Comparison of ENCODE assay signal across 1 cellular context in the genomic region with DNA sequence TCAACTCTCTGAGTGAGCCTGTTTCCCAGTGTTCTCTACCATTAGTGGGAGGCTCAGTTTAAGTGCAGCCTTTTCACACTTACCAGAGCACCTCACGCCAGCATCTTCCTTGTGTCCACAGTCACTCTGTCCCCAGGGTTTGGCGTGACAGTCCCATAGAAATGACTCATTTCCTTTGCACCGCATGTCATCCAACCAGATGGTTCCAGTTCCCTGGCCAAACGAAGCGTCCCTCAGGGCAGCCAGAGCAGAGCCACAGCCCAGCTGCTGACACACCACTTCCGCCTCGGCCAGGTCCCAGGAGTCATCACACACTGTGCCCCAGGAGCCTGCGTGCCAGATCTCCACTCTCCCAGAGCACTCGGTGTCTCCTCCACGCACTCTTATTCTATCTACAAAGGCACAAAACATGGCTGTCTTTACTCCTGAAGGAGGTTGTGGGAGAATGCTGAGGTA.
TF ChIP-seq lines count a peak whose summit lies in the region.

No MANE protein-coding gene starts in this region.

TF ChIP-seq in HepG2, 621 proteins besides CTCF, POLR2A, EP300 and RAD21 (continued from another document and continues in another):
- TF ChIP-seq, protein P1, sequence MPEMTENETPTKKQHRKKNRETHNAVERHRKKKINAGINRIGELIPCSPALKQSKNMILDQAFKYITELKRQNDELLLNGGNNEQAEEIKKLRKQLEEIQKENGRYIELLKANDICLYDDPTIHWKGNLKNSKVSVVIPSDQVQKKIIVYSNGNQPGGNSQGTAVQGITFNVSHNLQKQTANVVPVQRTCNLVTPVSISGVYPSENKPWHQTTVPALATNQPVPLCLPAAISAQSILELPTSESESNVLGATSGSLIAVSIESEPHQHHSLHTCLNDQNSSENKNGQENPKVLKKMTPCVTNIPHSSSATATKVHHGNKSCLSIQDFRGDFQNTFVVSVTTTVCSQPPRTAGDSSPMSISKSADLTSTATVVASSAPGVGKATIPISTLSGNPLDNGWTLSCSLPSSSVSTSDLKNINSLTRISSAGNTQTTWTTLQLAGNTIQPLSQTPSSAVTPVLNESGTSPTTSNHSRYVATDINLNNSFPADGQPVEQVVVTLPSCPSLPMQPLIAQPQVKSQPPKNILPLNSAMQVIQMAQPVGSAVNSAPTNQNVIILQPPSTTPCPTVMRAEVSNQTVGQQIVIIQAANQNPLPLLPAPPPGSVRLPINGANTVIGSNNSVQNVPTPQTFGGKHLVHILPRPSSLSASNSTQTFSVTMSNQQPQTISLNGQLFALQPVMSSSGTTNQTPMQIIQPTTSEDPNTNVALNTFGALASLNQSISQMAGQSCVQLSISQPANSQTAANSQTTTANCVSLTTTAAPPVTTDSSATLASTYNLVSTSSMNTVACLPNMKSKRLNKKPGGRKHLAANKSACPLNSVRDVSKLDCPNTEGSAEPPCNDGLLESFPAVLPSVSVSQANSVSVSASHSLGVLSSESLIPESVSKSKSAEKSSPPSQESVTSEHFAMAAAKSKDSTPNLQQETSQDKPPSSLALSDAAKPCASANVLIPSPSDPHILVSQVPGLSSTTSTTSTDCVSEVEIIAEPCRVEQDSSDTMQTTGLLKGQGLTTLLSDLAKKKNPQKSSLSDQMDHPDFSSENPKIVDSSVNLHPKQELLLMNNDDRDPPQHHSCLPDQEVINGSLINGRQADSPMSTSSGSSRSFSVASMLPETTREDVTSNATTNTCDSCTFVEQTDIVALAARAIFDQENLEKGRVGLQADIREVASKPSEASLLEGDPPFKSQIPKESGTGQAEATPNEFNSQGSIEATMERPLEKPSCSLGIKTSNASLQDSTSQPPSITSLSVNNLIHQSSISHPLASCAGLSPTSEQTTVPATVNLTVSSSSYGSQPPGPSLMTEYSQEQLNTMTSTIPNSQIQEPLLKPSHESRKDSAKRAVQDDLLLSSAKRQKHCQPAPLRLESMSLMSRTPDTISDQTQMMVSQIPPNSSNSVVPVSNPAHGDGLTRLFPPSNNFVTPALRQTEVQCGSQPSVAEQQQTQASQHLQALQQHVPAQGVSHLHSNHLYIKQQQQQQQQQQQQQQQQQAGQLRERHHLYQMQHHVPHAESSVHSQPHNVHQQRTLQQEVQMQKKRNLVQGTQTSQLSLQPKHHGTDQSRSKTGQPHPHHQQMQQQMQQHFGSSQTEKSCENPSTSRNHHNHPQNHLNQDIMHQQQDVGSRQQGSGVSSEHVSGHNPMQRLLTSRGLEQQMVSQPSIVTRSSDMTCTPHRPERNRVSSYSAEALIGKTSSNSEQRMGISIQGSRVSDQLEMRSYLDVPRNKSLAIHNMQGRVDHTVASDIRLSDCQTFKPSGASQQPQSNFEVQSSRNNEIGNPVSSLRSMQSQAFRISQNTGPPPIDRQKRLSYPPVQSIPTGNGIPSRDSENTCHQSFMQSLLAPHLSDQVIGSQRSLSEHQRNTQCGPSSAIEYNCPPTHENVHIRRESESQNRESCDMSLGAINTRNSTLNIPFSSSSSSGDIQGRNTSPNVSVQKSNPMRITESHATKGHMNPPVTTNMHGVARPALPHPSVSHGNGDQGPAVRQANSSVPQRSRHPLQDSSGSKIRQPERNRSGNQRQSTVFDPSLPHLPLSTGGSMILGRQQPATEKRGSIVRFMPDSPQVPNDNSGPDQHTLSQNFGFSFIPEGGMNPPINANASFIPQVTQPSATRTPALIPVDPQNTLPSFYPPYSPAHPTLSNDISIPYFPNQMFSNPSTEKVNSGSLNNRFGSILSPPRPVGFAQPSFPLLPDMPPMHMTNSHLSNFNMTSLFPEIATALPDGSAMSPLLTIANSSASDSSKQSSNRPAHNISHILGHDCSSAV (CRISPR knock-in tag; IDR thresholded peaks at IDR 0.05; ENCODE audit: borderline replicate concordance), result no peak
- no peak for TF ChIP-seq HNRNPUL1 (IDR thresholded peaks at IDR 0.05; ENCODE audit: low read depth, low read length)
- TF ChIP-seq ZNF543 (CRISPR knock-in tag; IDR thresholded peaks at IDR 0.05), result no peak
- TF ChIP-seq HES4 (CRISPR knock-in tag; IDR thresholded peaks at IDR 0.05; ENCODE audit: borderline replicate concordance), result no peak
- TF ChIP-seq ZNF589 (CRISPR knock-in tag; conservative IDR thresholded peaks at IDR 0.05), result no peak
- TF ChIP-seq, protein P2, sequence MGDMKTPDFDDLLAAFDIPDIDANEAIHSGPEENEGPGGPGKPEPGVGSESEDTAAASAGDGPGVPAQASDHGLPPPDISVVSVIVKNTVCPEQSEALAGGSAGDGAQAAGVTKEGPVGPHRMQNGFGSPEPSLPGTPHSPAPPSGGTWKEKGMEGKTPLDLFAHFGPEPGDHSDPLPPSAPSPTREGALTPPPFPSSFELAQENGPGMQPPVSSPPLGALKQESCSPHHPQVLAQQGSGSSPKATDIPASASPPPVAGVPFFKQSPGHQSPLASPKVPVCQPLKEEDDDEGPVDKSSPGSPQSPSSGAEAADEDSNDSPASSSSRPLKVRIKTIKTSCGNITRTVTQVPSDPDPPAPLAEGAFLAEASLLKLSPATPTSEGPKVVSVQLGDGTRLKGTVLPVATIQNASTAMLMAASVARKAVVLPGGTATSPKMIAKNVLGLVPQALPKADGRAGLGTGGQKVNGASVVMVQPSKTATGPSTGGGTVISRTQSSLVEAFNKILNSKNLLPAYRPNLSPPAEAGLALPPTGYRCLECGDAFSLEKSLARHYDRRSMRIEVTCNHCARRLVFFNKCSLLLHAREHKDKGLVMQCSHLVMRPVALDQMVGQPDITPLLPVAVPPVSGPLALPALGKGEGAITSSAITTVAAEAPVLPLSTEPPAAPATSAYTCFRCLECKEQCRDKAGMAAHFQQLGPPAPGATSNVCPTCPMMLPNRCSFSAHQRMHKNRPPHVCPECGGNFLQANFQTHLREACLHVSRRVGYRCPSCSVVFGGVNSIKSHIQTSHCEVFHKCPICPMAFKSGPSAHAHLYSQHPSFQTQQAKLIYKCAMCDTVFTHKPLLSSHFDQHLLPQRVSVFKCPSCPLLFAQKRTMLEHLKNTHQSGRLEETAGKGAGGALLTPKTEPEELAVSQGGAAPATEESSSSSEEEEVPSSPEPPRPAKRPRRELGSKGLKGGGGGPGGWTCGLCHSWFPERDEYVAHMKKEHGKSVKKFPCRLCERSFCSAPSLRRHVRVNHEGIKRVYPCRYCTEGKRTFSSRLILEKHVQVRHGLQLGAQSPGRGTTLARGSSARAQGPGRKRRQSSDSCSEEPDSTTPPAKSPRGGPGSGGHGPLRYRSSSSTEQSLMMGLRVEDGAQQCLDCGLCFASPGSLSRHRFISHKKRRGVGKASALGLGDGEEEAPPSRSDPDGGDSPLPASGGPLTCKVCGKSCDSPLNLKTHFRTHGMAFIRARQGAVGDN (CRISPR knock-in tag; IDR thresholded peaks at IDR 0.05), result peak; percentile 76
- no peak for TF ChIP-seq ZNF598 (CRISPR knock-in tag; IDR thresholded peaks at IDR 0.05; ENCODE audit: borderline replicate concordance)
- TF ChIP-seq DMAP1 (CRISPR knock-in tag; IDR thresholded peaks at IDR 0.05), result 0 out of 2 replicates have a peak, but pooled peaks have one; percentile 36
- no peak for TF ChIP-seq FOXJ3 (CRISPR knock-in tag; IDR thresholded peaks at IDR 0.05; ENCODE audit: borderline replicate concordance)
- TF ChIP-seq PHF20 (CRISPR knock-in tag; IDR thresholded peaks at IDR 0.05), result peak; percentile 89
- TF ChIP-seq, protein P3, sequence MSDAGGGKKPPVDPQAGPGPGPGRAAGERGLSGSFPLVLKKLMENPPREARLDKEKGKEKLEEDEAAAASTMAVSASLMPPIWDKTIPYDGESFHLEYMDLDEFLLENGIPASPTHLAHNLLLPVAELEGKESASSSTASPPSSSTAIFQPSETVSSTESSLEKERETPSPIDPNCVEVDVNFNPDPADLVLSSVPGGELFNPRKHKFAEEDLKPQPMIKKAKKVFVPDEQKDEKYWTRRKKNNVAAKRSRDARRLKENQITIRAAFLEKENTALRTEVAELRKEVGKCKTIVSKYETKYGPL (CRISPR knock-in tag; IDR thresholded peaks at IDR 0.05), result no peak
- TF ChIP-seq, protein P4, sequence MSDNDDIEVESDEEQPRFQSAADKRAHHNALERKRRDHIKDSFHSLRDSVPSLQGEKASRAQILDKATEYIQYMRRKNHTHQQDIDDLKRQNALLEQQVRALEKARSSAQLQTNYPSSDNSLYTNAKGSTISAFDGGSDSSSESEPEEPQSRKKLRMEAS (IDR thresholded peaks at IDR 0.05), result peak; percentile 30; the same call in 1 of the 2 replicates
- TF ChIP-seq FOXK1 (CRISPR knock-in tag; IDR thresholded peaks at IDR 0.05; ENCODE audit: borderline replicate concordance, low read depth), result peak; percentile 52; the same call in 1 of the 2 replicates
- peak; percentile 61 for TF ChIP-seq POLR2AphosphoS5 (IDR thresholded peaks at IDR 0.05; ENCODE audit: low read depth, low read length)
- TF ChIP-seq, protein P5, sequence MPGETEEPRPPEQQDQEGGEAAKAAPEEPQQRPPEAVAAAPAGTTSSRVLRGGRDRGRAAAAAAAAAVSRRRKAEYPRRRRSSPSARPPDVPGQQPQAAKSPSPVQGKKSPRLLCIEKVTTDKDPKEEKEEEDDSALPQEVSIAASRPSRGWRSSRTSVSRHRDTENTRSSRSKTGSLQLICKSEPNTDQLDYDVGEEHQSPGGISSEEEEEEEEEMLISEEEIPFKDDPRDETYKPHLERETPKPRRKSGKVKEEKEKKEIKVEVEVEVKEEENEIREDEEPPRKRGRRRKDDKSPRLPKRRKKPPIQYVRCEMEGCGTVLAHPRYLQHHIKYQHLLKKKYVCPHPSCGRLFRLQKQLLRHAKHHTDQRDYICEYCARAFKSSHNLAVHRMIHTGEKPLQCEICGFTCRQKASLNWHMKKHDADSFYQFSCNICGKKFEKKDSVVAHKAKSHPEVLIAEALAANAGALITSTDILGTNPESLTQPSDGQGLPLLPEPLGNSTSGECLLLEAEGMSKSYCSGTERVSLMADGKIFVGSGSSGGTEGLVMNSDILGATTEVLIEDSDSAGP (CRISPR knock-in tag; IDR thresholded peaks at IDR 0.05; ENCODE audit: borderline replicate concordance), result peak; percentile 27; the same call in 1 of the 2 replicates
- TF ChIP-seq ZBTB1 (CRISPR knock-in tag; IDR thresholded peaks at IDR 0.05; ENCODE audit: borderline replicate concordance), result no peak
- TF ChIP-seq PCBP1 (IDR thresholded peaks at IDR 0.05; ENCODE audit: borderline replicate concordance, low read depth, low read length), result no peak
- peak; percentile 60 for TF ChIP-seq THAP11 (CRISPR knock-in tag; IDR thresholded peaks at IDR 0.05)
- TF ChIP-seq FOSL2 (CRISPR knock-in tag; IDR thresholded peaks at IDR 0.05), result peak; percentile 77
- peak; percentile 29 for TF ChIP-seq ASH2L (IDR thresholded peaks at IDR 0.05; ENCODE audit: insufficient read length, low read depth, low read length)
- peak; percentile 53; the same call in 1 of the 2 replicates for TF ChIP-seq KMT2B (CRISPR knock-in tag; IDR thresholded peaks at IDR 0.05)
- no peak for TF ChIP-seq KLF6 (CRISPR knock-in tag; IDR thresholded peaks at IDR 0.05)
- TF ChIP-seq KAT8 (CRISPR knock-in tag; IDR thresholded peaks at IDR 0.05), result peak; percentile 87
- TF ChIP-seq MEIS2 (CRISPR knock-in tag; IDR thresholded peaks at IDR 0.05), result no peak
- no peak for TF ChIP-seq CENPX (CRISPR knock-in tag; IDR thresholded peaks at IDR 0.05)
- TF ChIP-seq, protein P6, sequence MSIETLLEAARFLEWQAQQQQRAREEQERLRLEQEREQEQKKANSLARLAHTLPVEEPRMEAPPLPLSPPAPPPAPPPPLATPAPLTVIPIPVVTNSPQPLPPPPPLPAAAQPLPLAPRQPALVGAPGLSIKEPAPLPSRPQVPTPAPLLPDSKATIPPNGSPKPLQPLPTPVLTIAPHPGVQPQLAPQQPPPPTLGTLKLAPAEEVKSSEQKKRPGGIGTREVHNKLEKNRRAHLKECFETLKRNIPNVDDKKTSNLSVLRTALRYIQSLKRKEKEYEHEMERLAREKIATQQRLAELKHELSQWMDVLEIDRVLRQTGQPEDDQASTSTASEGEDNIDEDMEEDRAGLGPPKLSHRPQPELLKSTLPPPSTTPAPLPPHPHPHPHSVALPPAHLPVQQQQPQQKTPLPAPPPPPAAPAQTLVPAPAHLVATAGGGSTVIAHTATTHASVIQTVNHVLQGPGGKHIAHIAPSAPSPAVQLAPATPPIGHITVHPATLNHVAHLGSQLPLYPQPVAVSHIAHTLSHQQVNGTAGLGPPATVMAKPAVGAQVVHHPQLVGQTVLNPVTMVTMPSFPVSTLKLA (IDR thresholded peaks at IDR 0.05), result no peak
- no peak for TF ChIP-seq SRSF1 (optimal IDR thresholded peaks at IDR 0.05; ENCODE audit: low read depth, low read length)
- TF ChIP-seq ATF1 (CRISPR knock-in tag; IDR thresholded peaks at IDR 0.05), result peak; percentile 96
- peak; percentile 46; the same call in 1 of the 2 replicates for TF ChIP-seq TAF1 (CRISPR knock-in tag; IDR thresholded peaks at IDR 0.05)
- peak; percentile 45; the same call in 1 of the 2 replicates for TF ChIP-seq FOXA3 (CRISPR knock-in tag; IDR thresholded peaks at IDR 0.05)
- TF ChIP-seq HOXA3 (CRISPR knock-in tag; IDR thresholded peaks at IDR 0.05), result peak; percentile 53; the same call in 1 of the 2 replicates
- TF ChIP-seq, protein P7, sequence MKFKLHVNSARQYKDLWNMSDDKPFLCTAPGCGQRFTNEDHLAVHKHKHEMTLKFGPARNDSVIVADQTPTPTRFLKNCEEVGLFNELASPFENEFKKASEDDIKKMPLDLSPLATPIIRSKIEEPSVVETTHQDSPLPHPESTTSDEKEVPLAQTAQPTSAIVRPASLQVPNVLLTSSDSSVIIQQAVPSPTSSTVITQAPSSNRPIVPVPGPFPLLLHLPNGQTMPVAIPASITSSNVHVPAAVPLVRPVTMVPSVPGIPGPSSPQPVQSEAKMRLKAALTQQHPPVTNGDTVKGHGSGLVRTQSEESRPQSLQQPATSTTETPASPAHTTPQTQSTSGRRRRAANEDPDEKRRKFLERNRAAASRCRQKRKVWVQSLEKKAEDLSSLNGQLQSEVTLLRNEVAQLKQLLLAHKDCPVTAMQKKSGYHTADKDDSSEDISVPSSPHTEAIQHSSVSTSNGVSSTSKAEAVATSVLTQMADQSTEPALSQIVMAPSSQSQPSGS (CRISPR knock-in tag; IDR thresholded peaks at IDR 0.05), result no peak
- TF ChIP-seq, protein P8, sequence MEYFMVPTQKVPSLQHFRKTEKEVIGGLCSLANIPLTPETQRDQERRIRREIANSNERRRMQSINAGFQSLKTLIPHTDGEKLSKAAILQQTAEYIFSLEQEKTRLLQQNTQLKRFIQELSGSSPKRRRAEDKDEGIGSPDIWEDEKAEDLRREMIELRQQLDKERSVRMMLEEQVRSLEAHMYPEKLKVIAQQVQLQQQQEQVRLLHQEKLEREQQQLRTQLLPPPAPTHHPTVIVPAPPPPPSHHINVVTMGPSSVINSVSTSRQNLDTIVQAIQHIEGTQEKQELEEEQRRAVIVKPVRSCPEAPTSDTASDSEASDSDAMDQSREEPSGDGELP (IDR thresholded peaks at IDR 0.05; ENCODE audit: borderline replicate concordance, low read depth), result peak; percentile 30; the same call in 1 of the 2 replicates
- TF ChIP-seq, protein P9, sequence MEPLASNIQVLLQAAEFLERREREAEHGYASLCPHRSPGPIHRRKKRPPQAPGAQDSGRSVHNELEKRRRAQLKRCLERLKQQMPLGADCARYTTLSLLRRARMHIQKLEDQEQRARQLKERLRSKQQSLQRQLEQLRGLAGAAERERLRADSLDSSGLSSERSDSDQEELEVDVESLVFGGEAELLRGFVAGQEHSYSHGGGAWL (CRISPR knock-in tag; IDR thresholded peaks at IDR 0.05), result no peak
- peak; percentile 33; the same call in 1 of the 2 replicates for TF ChIP-seq MYC (CRISPR knock-in tag; IDR thresholded peaks at IDR 0.05; ENCODE audit: borderline replicate concordance)
- TF ChIP-seq POGZ (CRISPR knock-in tag; IDR thresholded peaks at IDR 0.05), result peak; percentile 61
- TF ChIP-seq ZNF205 (CRISPR knock-in tag; IDR thresholded peaks at IDR 0.05), result no peak
- TF ChIP-seq ZIK1 (CRISPR knock-in tag; IDR thresholded peaks at IDR 0.05; ENCODE audit: borderline replicate concordance, low read depth), result no peak
- no peak for TF ChIP-seq ZFX (CRISPR knock-in tag; IDR thresholded peaks at IDR 0.05; ENCODE audit: low read depth)
- peak; percentile 88 for TF ChIP-seq CREM (IDR thresholded peaks at IDR 0.05)
- 0 out of 2 replicates have a peak, but pooled peaks have one; percentile 23 for TF ChIP-seq CREM (CRISPR knock-in tag; IDR thresholded peaks at IDR 0.05)
- TF ChIP-seq YY1 (IDR thresholded peaks at IDR 0.05; ENCODE audit: insufficient read depth, insufficient replicate concordance, low read depth, low read length), result peak; percentile 35
- TF ChIP-seq ELF3 (CRISPR knock-in tag; IDR thresholded peaks at IDR 0.05), result peak; percentile 46; the same call in 1 of the 2 replicates
